ENCODE assay signal across 10 cellular contexts in the genomic region with DNA sequence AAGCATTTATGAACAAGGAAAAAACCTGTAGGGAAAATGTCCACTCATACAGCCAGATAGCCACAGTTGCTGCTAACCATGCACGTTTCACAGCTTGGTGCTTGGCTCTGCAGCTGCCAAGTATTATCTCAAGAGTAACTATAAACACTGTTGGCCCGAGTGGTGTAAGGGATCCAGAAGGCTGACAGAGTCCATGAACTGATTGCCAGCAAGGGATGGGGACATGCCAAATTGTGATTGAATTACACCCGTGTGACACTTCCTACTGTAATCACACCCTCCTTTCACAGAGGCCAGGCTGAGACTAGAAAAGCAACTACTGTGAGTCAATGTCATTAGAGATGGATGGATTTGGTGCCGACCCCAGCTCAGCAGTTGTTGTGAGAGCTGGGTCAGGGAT.
DNase-seq lines count a peak whose midpoint lies in the region; ATAC-seq, FAIRE-seq and TF ChIP-seq lines count a peak whose summit lies in the region.
"Had no signal": no experiment of that assay in that cellular context is flagged by ENCODE, and none has a peak within 500 bp of the region (broad histone marks: within the 10 kb centered on the region; RNA-seq: fewer than 3 reads in every experiment).

No MANE protein-coding gene starts in this region.

- H3K27me3 ChIP-seq in MG63 = no peaks in the 10 kb centered on the region

- TF ChIP-seq POLR2A in GM12891 (IDR thresholded peaks at IDR 0.05; ENCODE audit: low read depth, low read length) = no peak

- no peaks in the 10 kb centered on the region for H3K36me3 ChIP-seq in MG63

- peak; percentile 92 for DNase-seq in MG63
- peak; percentile 18 for DNase-seq in SK-N-DZ (ENCODE audit: low spot score)
- peak; percentile 55 for DNase-seq in left ventricle myocardium superior
- peak; percentile 57 for DNase-seq in stromal cell of bone marrow (ENCODE audit: low read depth)
- no peak for DNase-seq in GM12891 (ENCODE audit: insufficient read length, low spot score)
- no peak for DNase-seq in caudate nucleus (lab: John Stamatoyannopoulos, UW)
- no peak for DNase-seq in Ammon's horn (ENCODE audit: low spot score)
- no peak for DNase-seq in stimulated activated CD4-positive, alpha-beta T cell treated with anti-CD3 and anti-CD28 coated beads, Interleukin-2, amount 100 ng/mL, for 48 hours

- no peak overlapping the region for H3K4me3 ChIP-seq in MG63

- H3K27ac ChIP-seq in caudate nucleus (ENCODE audit: low read depth, low read length) = no peak overlapping the region
- H3K27ac ChIP-seq: VCaP had no signal

- ATAC-seq in left ventricle myocardium superior = peak; percentile 98

- FAIRE-seq in GM12891 (lab: Jason Lieb, UNC) = no peak
- FAIRE-seq: endometrium had no signal

- no peaks in the 10 kb centered on the region for H3K9me3 ChIP-seq in MG63

- intact Hi-C loops in left ventricle myocardium superior (cut with micrococcal nuclease) = no loop called here

TF ChIP-seq in GM12891, 5 proteins besides CTCF, POLR2A, EP300 and RAD21:
- no peak for TF ChIP-seq POU2F2 (IDR thresholded peaks at IDR 0.05; ENCODE audit: low read depth, low read length)
- TF ChIP-seq PAX5 (IDR thresholded peaks at IDR 0.05; ENCODE audit: insufficient read depth, low read length, severe bottlenecking) = no peak
- no peak for TF ChIP-seq SPI1 (IDR thresholded peaks at IDR 0.05; ENCODE audit: low read depth, low read length)
- TF ChIP-seq POLR2AphosphoS5 (IDR thresholded peaks at IDR 0.05; ENCODE audit: low read depth, low read length) = no peak
- TF ChIP-seq TAF1 (IDR thresholded peaks at IDR 0.05; ENCODE audit: low read depth, low read length) = no peak

Comparison
In these comparisons a context has a peak if more than half of its experiments do, and no peak if none do; other contexts are left out.
1. DNase-seq: peak in MG63 (single experiment), SK-N-DZ (single experiment), left ventricle myocardium superior (single experiment) and stromal cell of bone marrow (single experiment); none in GM12891 (single experiment), caudate nucleus (0 of 61), Ammon's horn (single experiment) and stimulated activated CD4-positive, alpha-beta T cell treated with anti-CD3 and anti-CD28 coated beads, Interleukin-2, amount 100 ng/mL, for 48 hours (0 of 2).